8 cellular contexts compared by ENCODE assay signal in genomic region chr18:35042389-35043066, GRCh38. TPM values are rescaled to one million over a fixed set of nuclear protein-coding genes. Genes with fewer than 3 reads are reported as not detected.
DNase-seq lines count a peak whose midpoint lies in the region; ATAC-seq, FAIRE-seq and TF ChIP-seq lines count a peak whose summit lies in the region.

No MANE protein-coding gene starts in this region.

- no peak overlapping the region for H3K56ac ChIP-seq in mesendoderm (ENCODE audit: low read length)

- peak overlapping the region; percentile 21 for H3K9ac ChIP-seq in mesendoderm (ENCODE audit: low read length)

- no peaks in the 10 kb centered on the region for H3K36me3 ChIP-seq in bronchial epithelial cell (ENCODE audit: control insufficient read depth, insufficient read depth, low read length)
- H3K36me3 ChIP-seq in mesendoderm (ENCODE audit: control insufficient read depth, insufficient read depth, low read length) = no peaks in the 10 kb centered on the region

- DNase-seq in G401 (ENCODE audit: low spot score) (peak; percentile 56), bronchial epithelial cell (ENCODE audit: low read depth) (peak; percentile 10), mesendoderm (no peak), NCI-H1417 (lab: John Stamatoyannopoulos, UW) (no peak), LoVo (ENCODE audit: low spot score) (no peak), NCI-H446 (lab: John Stamatoyannopoulos, UW) (no peak)
- peak; percentile 51 for DNase-seq in Jurkat, Clone E6-1 (ENCODE audit: low read depth, low spot score)

- no peak overlapping the region for H3K27ac ChIP-seq in mesendoderm (ENCODE audit: low read depth, low read length)

- H3K23ac ChIP-seq in mesendoderm (ENCODE audit: low read length) = no peak overlapping the region

- H4K8ac ChIP-seq in mesendoderm (ENCODE audit: low read depth, low read length) = no peak overlapping the region

- no peak overlapping the region for H2BK15ac ChIP-seq in mesendoderm (replicated peaks; ENCODE audit: low read depth)

- H3K4me3 ChIP-seq in Jurkat, Clone E6-1 (ENCODE audit: low read length) = peak overlapping the region; percentile 90
- H3K4me3 ChIP-seq in bronchial epithelial cell (ENCODE audit: low read depth, low read length) (no peak overlapping the region), mesendoderm (ENCODE audit: low read length) (no peak overlapping the region)

- no peak for FAIRE-seq in bronchial epithelial cell (lab: Jason Lieb, UNC)

- no peak overlapping the region for H3K4ac ChIP-seq in mesendoderm (ENCODE audit: low read depth, low read length)

- no peak for ATAC-seq in GM21526 (IDR thresholded peaks at IDR 0.05; ENCODE audit: low FRiP score, unreplicated experiment)

- H2BK120ac ChIP-seq in mesendoderm (ENCODE audit: low read depth, low read length) = no peak overlapping the region

- peaks cover 6% of the 10 kb centered on the region for H3K79me1 ChIP-seq in mesendoderm (ENCODE audit: low read length)

- no peak overlapping the region for H3K18ac ChIP-seq in mesendoderm (ENCODE audit: low read length)

- peaks cover 4% of the 10 kb centered on the region for H3K79me2 ChIP-seq in mesendoderm (ENCODE audit: control insufficient read depth, insufficient read depth, low read length)

- H3K27me3 ChIP-seq in bronchial epithelial cell (ENCODE audit: control insufficient read depth, insufficient read depth, low read length) (no peaks in the 10 kb centered on the region), mesendoderm (ENCODE audit: insufficient read depth, low read length, poor library complexity) (no peaks in the 10 kb centered on the region)

- no peak overlapping the region for H2AK5ac ChIP-seq in mesendoderm (ENCODE audit: low read length)

- no peak overlapping the region for H2BK5ac ChIP-seq in mesendoderm (ENCODE audit: low read length)

- no CpG with 5 or more reads among the region's 5 CpGs for WGBS in mesendoderm (ENCODE audit: extremely low coverage, insufficient coverage, low lambda C conversion rate)

- in situ Hi-C loops in G401 (cut with HindIII; ENCODE audit: low sequenced_read_pairs) = no loop called here

- peaks cover 10% of the 10 kb centered on the region for H3K4me1 ChIP-seq in mesendoderm (ENCODE audit: control insufficient read depth, low read depth, low read length)

- H3K4me2 ChIP-seq in mesendoderm (ENCODE audit: low read length) = peak overlapping the region; percentile 74

- no peak overlapping the region for H4K5ac ChIP-seq in mesendoderm (ENCODE audit: low read length)

- TF ChIP-seq CTCF in bronchial epithelial cell (IDR thresholded peaks at IDR 0.05; ENCODE audit: insufficient read depth, low read length, severe bottlenecking) = no peak

RNA-seq across cellular contexts. Expression of gene MAPRE2, which starts 1.3 kb away (rescaled TPM):
- total RNA-seq in G401 (2014; rRNA removed; shearing (Covaris generic)) = 17.2 and 30.3 TPM in 2 replicates
- 90.5 TPM for polyA plus RNA-seq in Jurkat, Clone E6-1 (2012; ENCODE audit: insufficient read depth, insufficient read length)
- 0.38 and 0.79 TPM in 2 replicates for total RNA-seq in bronchial epithelial cell
- polyA plus RNA-seq in mesendoderm (2013, experiment 1 of 2) = 26.0 TPM
- 25.5 TPM for polyA plus RNA-seq in mesendoderm (2013, experiment 2 of 2)

Comparison
In these comparisons a context has a peak if more than half of its experiments do, and no peak if none do; other contexts are left out.
1. DNase-seq: peak in G401 (single experiment), Jurkat, Clone E6-1 (single experiment) and bronchial epithelial cell (single experiment); none in mesendoderm (single experiment), NCI-H1417 (0 of 3), LoVo (single experiment) and NCI-H446 (0 of 2).
2. RNA of gene MAPRE2, which starts 1.3 kb away (total RNA-seq): 17.2 to 30.3 TPM in G401; 0.38 to 0.79 TPM in bronchial epithelial cell; every median in the first group is over 10 times any median in the second.